In the genomic region with DNA sequence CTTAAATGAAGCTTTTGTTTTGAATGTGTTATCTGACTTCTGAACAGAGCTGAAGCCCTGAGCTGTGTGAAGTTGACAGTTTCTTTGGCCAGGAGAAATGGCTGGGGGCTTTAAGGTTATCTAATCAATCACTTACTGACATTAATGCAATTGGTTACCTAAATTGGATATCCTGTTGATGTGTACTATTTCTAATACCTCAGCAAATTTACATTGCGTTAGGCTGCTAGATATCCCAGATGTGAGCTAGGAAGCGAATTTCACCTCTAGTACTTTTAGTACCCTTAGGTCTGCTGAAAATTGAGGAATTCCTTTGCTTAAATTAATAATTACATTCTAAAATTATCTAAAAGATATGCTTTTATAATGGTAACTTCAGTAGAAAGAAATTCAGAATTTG, we compare ENCODE assay signal across 13 cellular contexts.
DNase-seq lines count a peak whose midpoint lies in the region; FAIRE-seq and TF ChIP-seq lines count a peak whose summit lies in the region.
"Had no signal": no experiment of that assay in that cellular context is flagged by ENCODE, and none has a peak within 500 bp of the region (broad histone marks: within the 10 kb centered on the region; RNA-seq: fewer than 3 reads in every experiment).

No MANE protein-coding gene starts in this region.

- no peak overlapping the region for H4K8ac ChIP-seq in mesendoderm (ENCODE audit: low read depth, low read length)

- no peak for TF ChIP-seq CTCF in adrenal gland (IDR thresholded peaks at IDR 0.05)

- peaks cover 3% of the 10 kb centered on the region for H3K79me1 ChIP-seq in mesendoderm (ENCODE audit: low read length)

- no peaks in the 10 kb centered on the region for H3K79me2 ChIP-seq in mesendoderm (ENCODE audit: control insufficient read depth, insufficient read depth, low read length)

- H3K4me3 ChIP-seq in HUES6 (ENCODE audit: low read depth, low read length) (no peak overlapping the region), mesendoderm (ENCODE audit: low read length) (no peak overlapping the region), adrenal gland (no peak overlapping the region)
- H3K4me3 ChIP-seq: GM12878 had no signal

- no peak overlapping the region for H3K56ac ChIP-seq in mesendoderm (ENCODE audit: low read length)

- no peak overlapping the region for H3K23ac ChIP-seq in mesendoderm (ENCODE audit: low read length)

- H3K4ac ChIP-seq in mesendoderm (ENCODE audit: low read depth, low read length) = no peak overlapping the region

- TF ChIP-seq POLR2A in adrenal gland (IDR thresholded peaks at IDR 0.05) = no peak

- H4K5ac ChIP-seq in mesendoderm (ENCODE audit: low read length) = no peak overlapping the region

- no peak overlapping the region for H2BK15ac ChIP-seq in mesendoderm (replicated peaks; ENCODE audit: low read depth)

- H3K18ac ChIP-seq in mesendoderm (ENCODE audit: low read length) = no peak overlapping the region

- no peak overlapping the region for H3K9ac ChIP-seq in HUES6 (ENCODE audit: low read length)
- no peak overlapping the region for H3K9ac ChIP-seq in mesendoderm (ENCODE audit: low read length)
- H3K9ac ChIP-seq: KMS-11 had no signal

- H3K4me1 ChIP-seq in HUES6 (ENCODE audit: control insufficient read depth, insufficient read depth, low read length) (no peaks in the 10 kb centered on the region), mesendoderm (ENCODE audit: control insufficient read depth, low read depth, low read length) (peaks cover 5% of the 10 kb centered on the region), adrenal gland (replicated peaks in 1 of 2) (no peaks in the 10 kb centered on the region)

- no peak overlapping the region for H2BK5ac ChIP-seq in mesendoderm (ENCODE audit: low read length)

- no CpG with 5 or more reads among the region's 2 CpGs for WGBS in mesendoderm (ENCODE audit: extremely low coverage, insufficient coverage, low lambda C conversion rate)
- 86 to 100% (median 96%) methylated on average over 2 of the region's 2 CpGs for WGBS in adrenal gland, 4 donors

- FAIRE-seq in RCC 7860 (lab: Jason Lieb, UNC) = no peak
- FAIRE-seq: GM12878, HTR-8/SVneo had no signal

- DNase-seq in ELF-1 (ENCODE audit: low read depth, low spot score) = peak; percentile 41
- peak; percentile 69 for DNase-seq in mesendoderm
- DNase-seq in G401 (ENCODE audit: low spot score) = no peak
- DNase-seq in RCC 7860 (ENCODE audit: low spot score) = no peak
- no peak for DNase-seq in adrenal gland
- DNase-seq: CD8-positive, alpha-beta T cell; DMS53; HCEC 1CT; HFFc6 had no signal

- intact Hi-C loops in adrenal gland (cut with DNase I) = no loop called here

- H3K4me2 ChIP-seq in mesendoderm (ENCODE audit: low read length) = no peak overlapping the region
- H3K4me2 ChIP-seq: KMS-11 had no signal

- in situ Hi-C loops in G401 (cut with HindIII; ENCODE audit: low sequenced_read_pairs) = no loop called here

- no peaks in the 10 kb centered on the region for H3K27me3 ChIP-seq in HUES6 (ENCODE audit: control insufficient read depth, insufficient read depth, low read length)
- no peaks in the 10 kb centered on the region for H3K27me3 ChIP-seq in mesendoderm (ENCODE audit: insufficient read depth, low read length, poor library complexity)
- no peaks in the 10 kb centered on the region for H3K27me3 ChIP-seq in adrenal gland

- peak overlapping the region; percentile 72; the same call in 1 of the 2 replicates for H3K27ac ChIP-seq in HUES6 (ENCODE audit: low read depth, low read length)
- H3K27ac ChIP-seq in mesendoderm (ENCODE audit: low read depth, low read length) = no peak overlapping the region
- H3K27ac ChIP-seq in adrenal gland = no peak overlapping the region
- H3K27ac ChIP-seq: KMS-11 had no signal

- H2AK5ac ChIP-seq in mesendoderm (ENCODE audit: low read length) = no peak overlapping the region

- H3K36me3 ChIP-seq in HUES6 (ENCODE audit: control insufficient read depth, insufficient read depth, low read length) (0 out of 2 replicates have a peak, but pooled peaks cover 3% of the 10 kb centered on the region), mesendoderm (ENCODE audit: control insufficient read depth, insufficient read depth, low read length) (no peaks in the 10 kb centered on the region), adrenal gland (replicated peaks in 1 of 2) (no peaks in the 10 kb centered on the region)

- no peak overlapping the region for H2BK120ac ChIP-seq in mesendoderm (ENCODE audit: low read depth, low read length)

- H3K9me3 ChIP-seq in HUES6 (ENCODE audit: control insufficient read depth, insufficient read depth, low read depth, low read length) (peaks cover 6% of the 10 kb centered on the region; the same call in 1 of the 2 replicates), adrenal gland (replicated peaks in 1 of 3) (no peaks in the 10 kb centered on the region)

Comparison
In these comparisons a context has a peak if more than half of its experiments do, and no peak if none do; other contexts are left out.
1. DNase-seq: peak in ELF-1 (single experiment) and mesendoderm (single experiment); none in G401 (single experiment), RCC 7860 (single experiment) and adrenal gland (0 of 7).